8 cellular contexts compared by ENCODE assay signal in genomic region chr6:29941916-29942274, GRCh38. TPM values are rescaled to one million over a fixed set of nuclear protein-coding genes. Genes with fewer than 3 reads are reported as not detected.
DNase-seq lines count a peak whose midpoint lies in the region; ATAC-seq and TF ChIP-seq lines count a peak whose summit lies in the region.

No MANE protein-coding gene starts in this region.

- peak overlapping the region; percentile 99 for H3K27ac ChIP-seq in CD4-positive, CD25-positive, alpha-beta regulatory T cell (ENCODE audit: insufficient read depth, low read length, poor library complexity, severe bottlenecking)

- no peak for TF ChIP-seq CTCF in endothelial cell (IDR thresholded peaks at IDR 0.05; ENCODE audit: unreplicated experiment)

- peak overlapping the region; percentile 100 for H3K27ac Mint-ChIP-seq in CD4-positive, CD25-positive, alpha-beta regulatory T cell
- H3K27ac Mint-ChIP-seq in endothelial cell (ENCODE audit: unreplicated experiment): no peak overlapping the region

- peaks cover 32% of the 10 kb centered on the region for H3K36me3 ChIP-seq in CD4-positive, CD25-positive, alpha-beta regulatory T cell (ENCODE audit: control insufficient read depth, insufficient read depth, low read length)
- H3K36me3 ChIP-seq in neuron (ENCODE audit: insufficient read depth, low read length): no peaks in the 10 kb centered on the region

- H3K9me3 ChIP-seq in CD4-positive, CD25-positive, alpha-beta regulatory T cell (ENCODE audit: control insufficient read depth in 2 of 2, low read length in 2 of 2): no peaks in the 10 kb centered on the region
- no peaks in the 10 kb centered on the region for H3K9me3 ChIP-seq in neuron (ENCODE audit: low read length)

- ATAC-seq in CD4-positive, CD25-positive, alpha-beta regulatory T cell (ENCODE audit: low read depth in 2 of 2): no peak
- ATAC-seq in GM18517 (IDR thresholded peaks at IDR 0.05; ENCODE audit: unreplicated experiment): no peak

- H3K36me3 Mint-ChIP-seq in CD4-positive, CD25-positive, alpha-beta regulatory T cell: peaks cover 52% of the 10 kb centered on the region
- peaks cover 13% of the 10 kb centered on the region for H3K36me3 Mint-ChIP-seq in endothelial cell (ENCODE audit: low read depth, unreplicated experiment)

- no peak for DNase-seq in CD4-positive, CD25-positive, alpha-beta regulatory T cell
- DNase-seq in NCI-H69 (lab: John Stamatoyannopoulos, UW) (peak; percentile 43), endothelial cell (ENCODE audit: low spot score) (no peak), NCI-H510A (lab: John Stamatoyannopoulos, UW) (no peak), AG08395 (ENCODE audit: low spot score) (no peak)
- no peak for DNase-seq in activated effector memory CD4-positive, alpha-beta T cell treated with anti-CD3 and anti-CD28 coated beads, Interleukin-2, amount 50 U/mL, for 16 hours

- peaks cover 0 to 3% (median 0%) of the 10 kb centered on the region in 7 donors for H3K9me3 Mint-ChIP-seq in CD4-positive, CD25-positive, alpha-beta regulatory T cell
- H3K9me3 Mint-ChIP-seq in endothelial cell (ENCODE audit: unreplicated experiment): no peaks in the 10 kb centered on the region

- H3K4me3 Mint-ChIP-seq in CD4-positive, CD25-positive, alpha-beta regulatory T cell: peak overlapping the region; percentile 95 to 99 (median 98)
- H3K4me3 Mint-ChIP-seq in endothelial cell (ENCODE audit: unreplicated experiment): peak overlapping the region; percentile 83

- H3K4me1 Mint-ChIP-seq in CD4-positive, CD25-positive, alpha-beta regulatory T cell: peaks cover 17 to 50% (median 39%) of the 10 kb centered on the region in 4 donors
- H3K4me1 Mint-ChIP-seq in endothelial cell (ENCODE audit: unreplicated experiment): peaks cover 14% of the 10 kb centered on the region

- peaks cover 16% of the 10 kb centered on the region for H3K27me3 Mint-ChIP-seq in CD4-positive, CD25-positive, alpha-beta regulatory T cell
- H3K27me3 Mint-ChIP-seq in endothelial cell (ENCODE audit: unreplicated experiment): peaks cover 5% of the 10 kb centered on the region

- no peaks in the 10 kb centered on the region for H3K27me3 ChIP-seq in CD4-positive, CD25-positive, alpha-beta regulatory T cell (ENCODE audit: control insufficient read depth, insufficient read depth, low read length)
- peaks cover 5% of the 10 kb centered on the region for H3K27me3 ChIP-seq in neuron (ENCODE audit: insufficient read depth, low read length)

- H2AFZ ChIP-seq in neuron (ENCODE audit: low read depth, low read length): peak overlapping the region; percentile 61

- peaks cover 37% of the 10 kb centered on the region for H3K4me1 ChIP-seq in CD4-positive, CD25-positive, alpha-beta regulatory T cell (ENCODE audit: control insufficient read depth, insufficient read depth, low read length, poor library complexity, severe bottlenecking)
- H3K4me1 ChIP-seq in neuron (ENCODE audit: insufficient read depth, low read length): no peaks in the 10 kb centered on the region

- H3K4me3 ChIP-seq in CD4-positive, CD25-positive, alpha-beta regulatory T cell (ENCODE audit: low read depth, low read length): peak overlapping the region; percentile 95
- peak overlapping the region; percentile 45 for H3K4me3 ChIP-seq in neuron (ENCODE audit: low read length)

RNA-seq across cellular contexts. Expression of gene HLA-A, which starts 0.4 kb away (rescaled TPM):
- total RNA-seq in CD4-positive, CD25-positive, alpha-beta regulatory T cell: 2,388 TPM
- polyA plus RNA-seq in CD4-positive, CD25-positive, alpha-beta regulatory T cell: 1,000 to 10,000 TPM; 3,137 to 5,572 (median 4,009) TPM
- 167 TPM for total RNA-seq in endothelial cell (ENCODE audit: unreplicated experiment)

Comparison
In these comparisons a context has a peak if more than half of its experiments do, and no peak if none do; other contexts are left out.
1. RNA of gene HLA-A, which starts 0.4 kb away (total RNA-seq): 2,388 TPM in CD4-positive, CD25-positive, alpha-beta regulatory T cell (single experiment); 167 TPM in endothelial cell (single experiment); every median in the first group is over 10 times any median in the second.